ENCODE assay signal across 11 cellular contexts in the genomic region with DNA sequence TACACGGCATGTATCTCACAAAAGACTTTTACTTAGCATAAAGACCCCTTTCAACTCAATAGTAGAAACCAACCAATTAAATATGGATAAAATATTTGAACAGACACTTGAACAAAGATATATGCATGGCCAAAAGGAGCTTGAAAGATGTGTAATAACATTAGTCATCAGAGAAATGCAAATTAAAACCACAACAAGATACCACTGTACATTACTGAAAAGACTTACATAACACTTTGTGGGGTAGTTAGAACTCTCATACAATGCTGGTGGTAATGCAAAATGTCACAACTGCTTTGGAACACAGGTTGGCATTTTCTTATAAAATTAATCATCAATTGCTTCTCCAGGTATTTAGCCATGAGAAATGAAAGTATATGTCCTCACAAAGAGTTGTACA.
DNase-seq lines count a peak whose midpoint lies in the region; ATAC-seq, FAIRE-seq and TF ChIP-seq lines count a peak whose summit lies in the region.
"Had no signal": no experiment of that assay in that cellular context is flagged by ENCODE, and none has a peak within 500 bp of the region (broad histone marks: within the 10 kb centered on the region; RNA-seq: fewer than 3 reads in every experiment).

No MANE protein-coding gene starts in this region.

- H3K27ac Mint-ChIP-seq in endothelial cell (ENCODE audit: unreplicated experiment) = no peak overlapping the region

- peak; percentile 94 for ATAC-seq in HG03442 (IDR thresholded peaks at IDR 0.05; ENCODE audit: unreplicated experiment)

- H3K27me3 Mint-ChIP-seq in endothelial cell (ENCODE audit: unreplicated experiment) = no peaks in the 10 kb centered on the region

- H3K4me1 Mint-ChIP-seq in endothelial cell (ENCODE audit: unreplicated experiment) = no peaks in the 10 kb centered on the region

- TF ChIP-seq CTCF in endothelial cell (IDR thresholded peaks at IDR 0.05; ENCODE audit: unreplicated experiment) = no peak

- DNase-seq in AG08395 (ENCODE audit: low spot score) = peak; percentile 23
- DNase-seq in GM19239 (ENCODE audit: insufficient read length, low spot score) = no peak
- peak; percentile 72 for DNase-seq in astrocyte of the hippocampus (ENCODE audit: low read depth, low spot score)
- DNase-seq in endothelial cell (ENCODE audit: low spot score) = no peak
- DNase-seq in occipital lobe (lab: John Stamatoyannopoulos, UW) = no peak
- no peak for DNase-seq in NCI-H1417 (lab: John Stamatoyannopoulos, UW)
- no peak for DNase-seq in KG1 (lab: John Stamatoyannopoulos, UW)
- DNase-seq: amniotic stem cell; NCI-H1694; stimulated activated CD8-positive, alpha-beta memory T cell treated with anti-CD3 and anti-CD28 coated beads, Interleukin-4, amount 100 ng/mL, for 48 hours had no signal

- peak; percentile 77 for FAIRE-seq in GM19239 (lab: Jason Lieb, UNC)

- no peak overlapping the region for H3K4me3 Mint-ChIP-seq in endothelial cell (ENCODE audit: unreplicated experiment)

- no peaks in the 10 kb centered on the region for H3K36me3 Mint-ChIP-seq in endothelial cell (ENCODE audit: low read depth, unreplicated experiment)

- H3K9me3 Mint-ChIP-seq in endothelial cell (ENCODE audit: unreplicated experiment) = no peaks in the 10 kb centered on the region

Comparison
In these comparisons a context has a peak if more than half of its experiments do, and no peak if none do; other contexts are left out.
1. DNase-seq: peak in AG08395 (single experiment) and astrocyte of the hippocampus (single experiment); none in GM19239 (single experiment), endothelial cell (single experiment), occipital lobe (single experiment), NCI-H1417 (0 of 3) and KG1 (single experiment).